Comparison of ENCODE assay signal across 1 cellular context in genomic region chr19:38793186-38793585, GRCh38.
TF ChIP-seq lines count a peak whose summit lies in the region.

No MANE protein-coding gene starts in this region.

TF ChIP-seq in HepG2, 621 proteins besides CTCF, POLR2A, EP300 and RAD21:
- no peak for TF ChIP-seq MYPOP (CRISPR knock-in tag; IDR thresholded peaks at IDR 0.05)
- TF ChIP-seq CAMTA2 (CRISPR knock-in tag; IDR thresholded peaks at IDR 0.05; ENCODE audit: borderline replicate concordance) = no peak
- no peak for TF ChIP-seq DRAP1 (CRISPR knock-in tag; IDR thresholded peaks at IDR 0.05)
- 0 out of 2 replicates have a peak, but pooled peaks have one; percentile 7 for TF ChIP-seq SAP130 (CRISPR knock-in tag; IDR thresholded peaks at IDR 0.05; ENCODE audit: low read depth)
- no peak for TF ChIP-seq HMGXB3 (CRISPR knock-in tag; IDR thresholded peaks at IDR 0.05; ENCODE audit: borderline replicate concordance)
TF ChIP-seq in HepG2: peak in this region for 1.
